In the genomic region with DNA sequence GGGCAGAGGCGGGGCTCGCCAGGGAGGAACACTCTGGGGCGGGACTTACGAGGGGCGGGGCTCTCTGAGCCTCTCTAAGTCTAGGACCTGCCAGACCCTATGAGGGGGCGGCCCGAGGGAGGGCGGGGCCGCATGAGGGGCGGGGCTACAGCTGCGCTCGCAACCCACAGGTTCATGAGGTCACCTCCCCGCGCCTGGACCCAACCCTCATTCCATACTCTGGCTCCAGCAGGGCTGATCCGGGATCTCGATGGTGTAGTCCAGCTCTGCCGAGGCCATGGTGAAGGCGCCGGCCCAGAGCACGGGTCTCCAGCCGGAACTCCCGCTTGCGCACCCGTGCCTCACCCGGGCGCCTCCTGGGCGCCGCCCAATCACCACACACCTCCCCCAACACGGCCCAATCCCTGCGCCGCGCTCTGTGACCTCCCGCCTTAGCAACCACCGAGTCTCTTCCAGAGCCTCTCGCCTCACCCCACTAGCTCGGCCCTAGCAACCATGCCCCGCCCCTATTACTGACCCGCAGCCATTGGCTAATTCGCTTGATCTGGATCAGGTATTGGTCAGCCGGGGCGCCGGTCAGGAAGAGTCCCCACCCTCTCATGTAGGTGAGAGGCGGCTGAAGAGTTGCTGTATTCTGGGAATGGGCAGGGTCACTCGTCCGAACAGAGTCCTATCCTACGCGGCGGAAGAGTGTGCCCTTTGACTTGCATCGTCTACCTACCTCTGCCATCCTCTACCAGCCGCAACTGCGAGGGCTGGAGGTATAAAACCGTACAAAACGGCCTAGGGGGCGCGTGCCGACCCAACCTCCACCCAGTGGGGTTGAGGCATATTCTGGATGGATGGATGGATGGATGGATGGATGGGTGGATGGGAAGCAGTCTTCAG, we compare ENCODE assay signal across 8 cellular contexts. TPM values are rescaled to one million over a fixed set of nuclear protein-coding genes. Genes with fewer than 3 reads are reported as not detected.
DNase-seq lines count a peak whose midpoint lies in the region; ATAC-seq and TF ChIP-seq lines count a peak whose summit lies in the region.

A gene (plus strand): TSS at position 602 of the 888 bp plus-strand sequence. CDS start 14,984 bp downstream, outside the sequence.
A gene (minus strand): TSS at position 369 of the 888 bp plus-strand sequence. CDS start 90 bp downstream, at position 279.

- H3K4me3 ChIP-seq in kidney epithelial cell (ENCODE audit: low read depth, low read length): peak within 1 kb of the TSS; percentile 80

- peaks cover 29% of the 10 kb centered on the region for H3K4me1 Mint-ChIP-seq in chondrocyte (ENCODE audit: low read depth)

- ATAC-seq in HG03378 (IDR thresholded peaks at IDR 0.05; ENCODE audit: unreplicated experiment): peak; percentile 89

- H3K36me3 ChIP-seq in kidney epithelial cell (ENCODE audit: control insufficient read depth, insufficient read depth, low read length): no peaks in the 10 kb centered on the region

- H3K27me3 ChIP-seq in kidney epithelial cell (ENCODE audit: control insufficient read depth, insufficient read depth, low read length): no peaks in the 10 kb centered on the region

- no peaks in the 10 kb centered on the region for H3K9me3 Mint-ChIP-seq in chondrocyte (ENCODE audit: low read depth)

- DNase-seq in Ammon's horn (ENCODE audit: low spot score) (peak; percentile 100), NCI-H446 treated with DMSO at 0.1 percent for 48 hours (lab: John Stamatoyannopoulos, UW) (peak; percentile 99), chondrocyte (ENCODE audit: low spot score) (peak; percentile 100), kidney epithelial cell (ENCODE audit: low read depth) (peak; percentile 93)
- DNase-seq in activated CD4-positive, alpha-beta T cell treated with anti-CD3 and anti-CD28 coated beads for 24 hours (ENCODE audit: low read depth in 2 of 2): peak; percentile 94
- peak; percentile 99 for DNase-seq in stimulated activated CD4-positive, alpha-beta T cell treated with anti-CD3 and anti-CD28 coated beads, Interleukin-15, amount 100 ng/mL, for 24 hours

- peak within 1 kb of the TSS; percentile 96 for H3K27ac Mint-ChIP-seq in chondrocyte (ENCODE audit: unreplicated experiment)

- H3K27me3 Mint-ChIP-seq in chondrocyte (ENCODE audit: low read depth): no peaks in the 10 kb centered on the region

- peaks cover 2% of the 10 kb centered on the region for H3K36me3 Mint-ChIP-seq in chondrocyte (ENCODE audit: low read depth)

- H3K4me3 Mint-ChIP-seq in chondrocyte (ENCODE audit: unreplicated experiment): peak within 1 kb of the TSS; percentile 82

- peak; percentile 77 for TF ChIP-seq POLR2A in GM19099 (IDR thresholded peaks at IDR 0.05; ENCODE audit: extremely low read depth, insufficient read length, low read depth)

- TF ChIP-seq CTCF in chondrocyte (IDR thresholded peaks at IDR 0.05) (peak; percentile 45), kidney epithelial cell (IDR thresholded peaks at IDR 0.05; ENCODE audit: insufficient read depth, low read length, poor library complexity, severe bottlenecking) (no peak)

RNA-seq across cellular contexts. Expression of the first gene that starts in this region (rescaled TPM):
- total RNA-seq in chondrocyte (1.3 to 2.1 TPM (median 1.7 TPM) in 3 replicates), kidney epithelial cell (4.7 TPM in 1 of 2 replicates, not detected in the other)

RNA-seq across cellular contexts. Expression of the second gene that starts in this region (rescaled TPM):
- total RNA-seq in chondrocyte: 5.2 to 7.2 TPM (median 5.8 TPM) in 3 replicates
- 11.5 and 12.2 TPM in 2 replicates for total RNA-seq in kidney epithelial cell

Comparison
In these comparisons a context has a peak if more than half of its experiments do, and no peak if none do; other contexts are left out.
1. Peak in every context shown above with its lines: DNase-seq, ATAC-seq and H3K4me3 ChIP-seq.